8 cellular contexts compared by ENCODE assay signal in genomic region chr17:7479389-7480192, GRCh38. TPM values are rescaled to one million over a fixed set of nuclear protein-coding genes. Genes with fewer than 3 reads are reported as not detected.
DNase-seq lines count a peak whose midpoint lies in the region; ATAC-seq and TF ChIP-seq lines count a peak whose summit lies in the region.

Gene ZBTB4 (minus strand): TSS chr17:7479631. CDS start chr17:7466801, 12,830 bp downstream.

- TF ChIP-seq CTCF in gastroesophageal sphincter (IDR thresholded peaks at IDR 0.05), result no peak
- no peak for TF ChIP-seq CTCF in neural progenitor cell (IDR thresholded peaks at IDR 0.05)
- TF ChIP-seq CTCF in tibial artery (IDR thresholded peaks at IDR 0.05), result no peak

- peak; percentile 3 to 57 (median 53) for DNase-seq in NCI-H1417 (lab: John Stamatoyannopoulos, UW)
- no peak for DNase-seq in NCI-H1417 treated with DMSO at 0.1 percent for 48 hours (lab: John Stamatoyannopoulos, UW)
- DNase-seq in RKO (ENCODE audit: low spot score), result peak; percentile 49
- DNase-seq in activated naive CD4-positive, alpha-beta T cell treated with Interleukin-2 at 50 U/mL for 16 hours, result peak; percentile 64
- DNase-seq in neural progenitor cell (ENCODE audit: low spot score), result peak; percentile 82
- DNase-seq in tibial artery, result peak; percentile 57 to 84
- DNase-seq in superior temporal gyrus (ENCODE audit: extremely low spot score), result no peak

- intact Hi-C loops in tibial artery (cut with DNase I; ENCODE audit: low total_unique reads), result loop anchor here (5.0 kb wide), 1 partner anchor 42 kb away; the partner anchor contains the start of genes FGF11 and TMEM102

- H3K36me3 Mint-ChIP-seq in neural progenitor cell, result peaks cover 7% of the 10 kb centered on the region

- peak within 1 kb of the TSS; percentile 99 for H3K27ac Mint-ChIP-seq in neural progenitor cell

- H3K27ac ChIP-seq in gastroesophageal sphincter (peak within 1 kb of the TSS; percentile 99 to 100 (median 100)), neural progenitor cell (peak within 1 kb of the TSS; percentile 80), tibial artery (peak within 1 kb of the TSS; percentile 100)

- no peak for TF ChIP-seq EP300 in gastroesophageal sphincter (IDR thresholded peaks at IDR 0.05)

- H3K4me1 ChIP-seq in gastroesophageal sphincter, result peaks cover 4 to 78% (median 39%) of the 10 kb centered on the region in 3 donors
- H3K4me1 ChIP-seq in neural progenitor cell, result peaks cover 19% of the 10 kb centered on the region
- H3K4me1 ChIP-seq in tibial artery, result peaks cover 0 to 60% (median 44%) of the 10 kb centered on the region in 4 donors

- peaks cover 26% of the 10 kb centered on the region for H4K20me1 ChIP-seq in neural progenitor cell (ENCODE audit: low read depth)

- H3K9me3 ChIP-seq in gastroesophageal sphincter (no peaks in the 10 kb centered on the region), neural progenitor cell (ENCODE audit: low read depth) (no peaks in the 10 kb centered on the region), tibial artery (no peaks in the 10 kb centered on the region)

- peak within 1 kb of the TSS; percentile 77 for H2AFZ ChIP-seq in neural progenitor cell (replicated peaks)

- H3K36me3 ChIP-seq in gastroesophageal sphincter (no peaks in the 10 kb centered on the region), neural progenitor cell (no peaks in the 10 kb centered on the region), tibial artery (no peaks in the 10 kb centered on the region)

- ATAC-seq in gastroesophageal sphincter, result peak; percentile 14

- peak within 1 kb of the TSS; percentile 79 for H3K9ac ChIP-seq in neural progenitor cell

- peaks cover 63% of the 10 kb centered on the region for H3K4me1 Mint-ChIP-seq in neural progenitor cell

- no CpG with 5 or more reads among the region's 76 CpGs for WGBS in gastroesophageal sphincter (ENCODE audit: low coverage in 1 of 2), 2 donors

- peaks cover 16% of the 10 kb centered on the region for H3K27me3 Mint-ChIP-seq in neural progenitor cell (ENCODE audit: insufficient read depth, low read depth)

- H3K79me2 ChIP-seq in neural progenitor cell (ENCODE audit: low read depth), result peaks cover 57% of the 10 kb centered on the region

- H3K27me3 ChIP-seq in gastroesophageal sphincter (no peaks in the 10 kb centered on the region), neural progenitor cell (no peaks in the 10 kb centered on the region), tibial artery (no peaks in the 10 kb centered on the region)

- no peaks in the 10 kb centered on the region for H3K9me3 Mint-ChIP-seq in neural progenitor cell

- peak within 1 kb of the TSS; percentile 96 to 100 for H3K4me3 ChIP-seq in gastroesophageal sphincter
- H3K4me3 ChIP-seq in neural progenitor cell, result peak within 1 kb of the TSS; percentile 97
- peak within 1 kb of the TSS; percentile 95 to 100 for H3K4me3 ChIP-seq in tibial artery

- peak within 1 kb of the TSS; percentile 98 for H3K4me2 ChIP-seq in neural progenitor cell

- TF ChIP-seq POLR2A in gastroesophageal sphincter (IDR thresholded peaks at IDR 0.05), result peak; percentile 53 to 59

- H3F3A ChIP-seq in neural progenitor cell (ENCODE audit: low read depth), result peaks cover 33% of the 10 kb centered on the region

- H3K4me3 Mint-ChIP-seq in neural progenitor cell, result peak within 1 kb of the TSS; percentile 98

RNA-seq across cellular contexts. Expression of gene ZBTB4, which starts in this region (rescaled TPM):
- 100 to 1,000 TPM in 1 of 4 donors, 10 to 100 TPM in 3; 68.4 to 115 (median 80.2) TPM for total RNA-seq in gastroesophageal sphincter
- 5.4 and 15.5 TPM in 2 replicates for total RNA-seq in neural progenitor cell (ENCODE audit: low replicate concordance)

Comparison
In these comparisons a context has a peak if more than half of its experiments do, and no peak if none do; other contexts are left out.
1. DNase-seq: peak in NCI-H1417 (3 of 3), RKO (single experiment), activated naive CD4-positive, alpha-beta T cell treated with Interleukin-2 at 50 U/mL for 16 hours (single experiment), neural progenitor cell (single experiment) and tibial artery (2 of 2); none in NCI-H1417 treated with DMSO at 0.1 percent for 48 hours (single experiment) and superior temporal gyrus (single experiment).
2. Peak in every context shown above with its lines, with median percentiles within 50 percentile points of each other: H3K27ac ChIP-seq and H3K4me3 ChIP-seq.